ENCODE assay signal across 1 cellular context in genomic region chr17:8173056-8173870, GRCh38.
TF ChIP-seq lines count a peak whose summit lies in the region.

No MANE protein-coding gene starts in this region.

TF ChIP-seq in HepG2, 621 proteins besides CTCF, POLR2A, EP300 and RAD21 (continued from another document and continues in another):
- peak; percentile 65; the same call in 1 of the 2 replicates for TF ChIP-seq ZNF414 (CRISPR knock-in tag; IDR thresholded peaks at IDR 0.05)
- no peak for TF ChIP-seq ZNF883 (CRISPR knock-in tag; IDR thresholded peaks at IDR 0.05; ENCODE audit: not compliant biosample characterization)
- TF ChIP-seq ZBTB38 (CRISPR knock-in tag; IDR thresholded peaks at IDR 0.05), result no peak
- TF ChIP-seq ZIK1 (CRISPR knock-in tag; IDR thresholded peaks at IDR 0.05; ENCODE audit: borderline replicate concordance, low read depth), result 0 out of 2 replicates have a peak, but pooled peaks have one; percentile 45
- TF ChIP-seq MTA3 (CRISPR knock-in tag; IDR thresholded peaks at IDR 0.05), result no peak
- peak; percentile 90; the same call in 1 of the 2 replicates for TF ChIP-seq HOXA9 (CRISPR knock-in tag; IDR thresholded peaks at IDR 0.05; ENCODE audit: borderline replicate concordance)
- peak; percentile 100 for TF ChIP-seq AFF4 (CRISPR knock-in tag; IDR thresholded peaks at IDR 0.05)
- peak; percentile 91 for TF ChIP-seq SIX1 (CRISPR knock-in tag; IDR thresholded peaks at IDR 0.05; ENCODE audit: borderline replicate concordance)
- 0 out of 2 replicates have a peak, but pooled peaks have one; percentile 82 for TF ChIP-seq FOXO4 (CRISPR knock-in tag; conservative IDR thresholded peaks at IDR 0.05)
- TF ChIP-seq ZBTB34 (CRISPR knock-in tag; IDR thresholded peaks at IDR 0.05), result peak; percentile 48; the same call in 1 of the 2 replicates
- peak; percentile 93 for TF ChIP-seq ZNF589 (CRISPR knock-in tag; conservative IDR thresholded peaks at IDR 0.05)
- TF ChIP-seq ZNF503 (CRISPR knock-in tag; IDR thresholded peaks at IDR 0.05), result peak; percentile 89; the same call in 1 of the 2 replicates
- peak; percentile 66 for TF ChIP-seq FOXO1 (CRISPR knock-in tag; IDR thresholded peaks at IDR 0.05)
- TF ChIP-seq ZNF205 (CRISPR knock-in tag; IDR thresholded peaks at IDR 0.05), result peak; percentile 98
- peak; percentile 85 for TF ChIP-seq DMAP1 (CRISPR knock-in tag; IDR thresholded peaks at IDR 0.05)
- TF ChIP-seq TFDP1 (CRISPR knock-in tag; IDR thresholded peaks at IDR 0.05; ENCODE audit: borderline replicate concordance), result peak; percentile 80
- TF ChIP-seq POLR2G (IDR thresholded peaks at IDR 0.05; ENCODE audit: low read depth, low read length), result peak; percentile 100
- no peak; the same call in 1 of the 2 replicates for TF ChIP-seq ZNF562 (CRISPR knock-in tag; IDR thresholded peaks at IDR 0.05; ENCODE audit: borderline replicate concordance)
- TF ChIP-seq IKZF1 (IDR thresholded peaks at IDR 0.05), result no peak
- peak; percentile 80 for TF ChIP-seq HMG20A (CRISPR knock-in tag; IDR thresholded peaks at IDR 0.05; ENCODE audit: borderline replicate concordance)
- TF ChIP-seq HBP1 (CRISPR knock-in tag; IDR thresholded peaks at IDR 0.05; ENCODE audit: low read depth), result peak; percentile 76; the same call in 1 of the 2 replicates
- TF ChIP-seq ZNF646 (CRISPR knock-in tag; IDR thresholded peaks at IDR 0.05), result no peak
- peak; percentile 78 for TF ChIP-seq E2F5 (CRISPR knock-in tag; conservative IDR thresholded peaks at IDR 0.05)
- TF ChIP-seq KAT2B (IDR thresholded peaks at IDR 0.05; ENCODE audit: borderline replicate concordance, low read depth, low read length), result no peak
- TF ChIP-seq JUNB (CRISPR knock-in tag; IDR thresholded peaks at IDR 0.05; ENCODE audit: borderline replicate concordance), result peak; percentile 90
- peak; percentile 100 for TF ChIP-seq POLR2AphosphoS5 (IDR thresholded peaks at IDR 0.05; ENCODE audit: low read depth, low read length)
- TF ChIP-seq KDM6A (CRISPR knock-in tag; IDR thresholded peaks at IDR 0.05; ENCODE audit: low read depth), result 0 out of 2 replicates have a peak, but pooled peaks have one; percentile 15
- TF ChIP-seq ZNF33A (CRISPR knock-in tag; IDR thresholded peaks at IDR 0.05; ENCODE audit: borderline replicate concordance), result no peak
- TF ChIP-seq ZSCAN29 (CRISPR knock-in tag; conservative IDR thresholded peaks at IDR 0.05), result 0 out of 2 replicates have a peak, but pooled peaks have one; percentile 46
- peak; percentile 95 for TF ChIP-seq JARID2 (CRISPR knock-in tag; IDR thresholded peaks at IDR 0.05; ENCODE audit: insufficient replicate concordance)
- no peak for TF ChIP-seq EED (CRISPR knock-in tag; IDR thresholded peaks at IDR 0.05)
- peak; percentile 8 for TF ChIP-seq XRCC5 (optimal IDR thresholded peaks at IDR 0.05; ENCODE audit: low read length)
- TF ChIP-seq NFIC (IDR thresholded peaks at IDR 0.05; ENCODE audit: low read length), result peak; percentile 93
- TF ChIP-seq ZFP36 (IDR thresholded peaks at IDR 0.05; ENCODE audit: borderline replicate concordance, low read depth, low read length, partially characterized antibody), result no peak
